Comparison of ENCODE assay signal across 18 cellular contexts in the genomic region with DNA sequence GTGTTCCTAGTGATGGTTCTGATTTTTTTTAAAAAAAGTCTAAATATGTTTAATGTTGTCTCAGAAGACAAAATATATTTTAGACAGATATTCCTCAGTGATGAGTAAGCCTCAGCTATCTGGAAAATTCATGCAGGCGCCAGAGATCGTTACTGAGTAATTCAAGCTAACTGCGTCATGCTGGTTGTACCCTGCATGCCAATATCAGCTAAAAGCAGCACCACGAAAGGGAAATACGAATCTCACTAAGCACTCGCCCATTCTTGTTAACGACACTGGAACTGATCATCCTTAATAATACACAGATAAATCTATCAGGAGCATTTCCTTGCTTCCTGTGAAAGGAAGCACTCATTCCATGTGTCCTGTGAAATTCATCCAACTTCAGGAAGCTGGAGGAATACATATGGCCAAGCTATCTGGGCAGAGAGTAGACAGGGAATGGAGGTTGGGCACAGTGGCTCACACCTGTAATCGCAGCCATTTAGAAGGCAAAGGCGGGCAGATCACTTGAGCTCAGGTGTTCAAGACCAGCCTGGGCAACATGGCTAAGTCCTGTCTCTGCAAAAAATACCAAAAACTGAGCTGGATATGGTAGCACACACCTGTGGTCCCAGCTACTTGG. TPM values are rescaled to one million over a fixed set of nuclear protein-coding genes. Genes with fewer than 3 reads are reported as not detected.
A peak's percentile ranks its signal among the peaks of the same experiment; 100 is the strongest.
DNase-seq lines count a peak whose midpoint lies in the region; FAIRE-seq and TF ChIP-seq lines count a peak whose summit lies in the region.
"Not testable (repeated sequence)": the region's sequence is repeated elsewhere in the genome, so short reads cannot be mapped to it uniquely, and the experiment has no call there.
"Had no signal": no experiment of that assay in that cellular context is flagged by ENCODE, and none has a peak within 500 bp of the region (broad histone marks: within the 10 kb centered on the region; RNA-seq: fewer than 3 reads in every experiment).

No MANE protein-coding gene starts in this region.

- H3K9me3 ChIP-seq in endothelial cell of umbilical vein (replicated peaks; ENCODE audit: control insufficient read depth, insufficient read depth, low read length), result not testable (repeated sequence)

- DNase-seq in AG08395 (ENCODE audit: low spot score) (peak; percentile 0), H54 (ENCODE audit: insufficient read length, low spot score) (peak; percentile 27), RWPE1 (ENCODE audit: low spot score) (peak; percentile 42), amniotic stem cell (lab: John Stamatoyannopoulos, UW) (peak; percentile 27), endothelial cell of umbilical vein (ENCODE audit: low read depth, low spot score) (peak; percentile 60), iris pigment epithelial cell (ENCODE audit: low read depth) (peak; percentile 83), putamen (ENCODE audit: low spot score) (peak; percentile 3), urothelium cell line (ENCODE audit: low spot score) (peak; percentile 28)

- H3K9me1 ChIP-seq in endothelial cell of umbilical vein (replicated peaks; ENCODE audit: control insufficient read depth, extremely low read depth, insufficient read depth, low read length), result not testable (repeated sequence)

- not testable (repeated sequence) for H3K4me3 ChIP-seq in endothelial cell of umbilical vein (replicated peaks in 1 of 3; ENCODE audit: insufficient read depth in 1 of 3, low read depth in 1 of 3, low read length in 3 of 3)

- CTCF ChIA-PET in RWPE1 (lab: Yijun Ruan, JAX); endothelial cell of umbilical vein (lab: Charles Lee): not testable (repeated sequence)

- H3K27me3 ChIP-seq in endothelial cell of umbilical vein (ENCODE audit: control insufficient read depth in 2 of 2, insufficient read depth in 2 of 2, low read length in 2 of 2), result not testable (repeated sequence)

- FAIRE-seq in H54 (lab: Jason Lieb, UNC) (peak; percentile 61), urothelium cell line (lab: Jason Lieb, UNC) (peak; percentile 23)
- not testable (repeated sequence) for FAIRE-seq in endothelial cell of umbilical vein (lab: Jason Lieb, UNC)

- dilution Hi-C loops in endothelial cell of umbilical vein (cut with MboI; ENCODE audit: extremely low pct_ligation_motif_present, low sequenced_read_pairs), result not testable (repeated sequence)

- H3K36me3 ChIP-seq in endothelial cell of umbilical vein (ENCODE audit: control insufficient read depth in 2 of 2, extremely low read depth in 1 of 2, insufficient read depth in 2 of 2, low read length in 2 of 2), result not testable (repeated sequence)

- H4K20me1 ChIP-seq in endothelial cell of umbilical vein (replicated peaks; ENCODE audit: control insufficient read depth, extremely low read depth, insufficient read depth, low read length), result not testable (repeated sequence)

- not testable (repeated sequence) for TF ChIP-seq CTCF in RWPE1 (conservative IDR thresholded peaks at IDR 0.05; ENCODE audit: low read depth); endothelial cell of umbilical vein (IDR thresholded peaks at IDR 0.05; ENCODE audit: extremely low read depth in 1 of 2, insufficient read depth in 1 of 2, low read depth in 1 of 2, low read length in 2 of 2)

- H3K79me2 ChIP-seq in endothelial cell of umbilical vein (ENCODE audit: control insufficient read depth, insufficient read depth, low read length), result not testable (repeated sequence)

- POLR2A ChIA-PET in RWPE1 (lab: Yijun Ruan, JAX; ENCODE audit: low non-redundant PET), result interaction anchor here (0.6 kb wide), 1 partner anchor 11 kb away, joined by 3 read pairs; no protein-coding TSS in a partner anchor
- POLR2A ChIA-PET in endothelial cell of umbilical vein (lab: Charles Lee), result not testable (repeated sequence)

- not testable (repeated sequence) for H3K4me1 ChIP-seq in endothelial cell of umbilical vein (ENCODE audit: control insufficient read depth, extremely low read depth, insufficient read depth, low read length)

- H3K9ac ChIP-seq in endothelial cell of umbilical vein (replicated peaks; ENCODE audit: extremely low read depth, insufficient read depth, low read length), result not testable (repeated sequence)

- H3K4me2 ChIP-seq in endothelial cell of umbilical vein (ENCODE audit: insufficient read depth, low read length), result peak overlapping the region; percentile 18

- H2AFZ ChIP-seq in endothelial cell of umbilical vein (ENCODE audit: low read depth, low read length), result not testable (repeated sequence)

- H3K27ac ChIP-seq in RWPE1, result peak overlapping the region; percentile 79
- H3K27ac ChIP-seq in endothelial cell of umbilical vein (ENCODE audit: insufficient read depth, low read depth, low read length), result peak overlapping the region; percentile 5

- intact Hi-C loops in endothelial cell of umbilical vein (cut with micrococcal nuclease), result not testable (repeated sequence)

- TF ChIP-seq POLR2A in H54 (IDR thresholded peaks at IDR 0.05; ENCODE audit: low read depth, low read length); endothelial cell of umbilical vein (IDR thresholded peaks at IDR 0.05; ENCODE audit: low read depth, low read length): not testable (repeated sequence)

- BruUV-seq in endothelial cell of umbilical vein (replicated peaks; lab: Mats Ljungman, UMichigan), result not testable (repeated sequence)

RNA-seq across cellular contexts. Expression of a gene that starts 17.7 kb away (rescaled TPM):
- 130 and 140 TPM in 2 replicates for total RNA-seq in endothelial cell of umbilical vein
- 86.2 and 125 TPM in 2 replicates for polyA plus RNA-seq in endothelial cell of umbilical vein
- 85.5 and 97.9 TPM in 2 replicates for polyA plus RNA-seq in endothelial cell of umbilical vein (2011; cell fraction: cytosol; rRNA removed)
- polyA plus RNA-seq in endothelial cell of umbilical vein (2011; cell fraction: nucleus; rRNA removed), result 33.0 and 43.1 TPM in 2 replicates
- polyA plus RNA-seq in endothelial cell of umbilical vein (2012), result 175 and 182 TPM in 2 replicates
- polyA minus RNA-seq in endothelial cell of umbilical vein, result 50.6 and 51.3 TPM in 2 replicates
- polyA minus RNA-seq in endothelial cell of umbilical vein (2011; cell fraction: cytosol; rRNA and poly(A)+ RNA removed), result 38.0 TPM
- polyA minus RNA-seq in endothelial cell of umbilical vein (2011; cell fraction: nucleus; rRNA and poly(A)+ RNA removed), result 19.8 and 23.9 TPM in 2 replicates

RNA-seq across cellular contexts. Expression of a gene that starts 48.1 kb away (rescaled TPM):
- not detected in 2 replicates for total RNA-seq in endothelial cell of umbilical vein
- not detected in 2 replicates for polyA plus RNA-seq in endothelial cell of umbilical vein
- polyA plus RNA-seq in endothelial cell of umbilical vein (2011; cell fraction: cytosol; rRNA removed), result not detected in 2 replicates
- not detected in 2 replicates for polyA plus RNA-seq in endothelial cell of umbilical vein (2011; cell fraction: nucleus; rRNA removed)
- 0.10 and 0.17 TPM in 2 replicates for polyA plus RNA-seq in endothelial cell of umbilical vein (2012)
- polyA minus RNA-seq in endothelial cell of umbilical vein, result 1.2 and 5.0 TPM in 2 replicates
- polyA minus RNA-seq in endothelial cell of umbilical vein (2011; cell fraction: cytosol; rRNA and poly(A)+ RNA removed), result not detected
- not detected in 2 replicates for polyA minus RNA-seq in endothelial cell of umbilical vein (2011; cell fraction: nucleus; rRNA and poly(A)+ RNA removed)
- total RNA-seq: activated CD4-positive, alpha-beta T cell treated with anti-CD3 and anti-CD28 coated beads, Interleukin-2, amount 10 ng/mL, durations not matched to agents 24 days and 14 days; activated naive CD4-positive, alpha-beta T cell treated with anti-CD3 and anti-CD28 coated beads for 36 hours; aorta; esophagus squamous epithelium; hepatocyte; PC-3; progenitor cell of endocrine pancreas; T-helper 1 cell treated with Interleukin-12 subunit alpha and Interleukin-12 subunit beta and Interleukin-4 antibody, amounts not matched to agents 30 ng/mL and 1 ng/mL, for 36 hours; transverse colon had no signal
- polyA plus RNA-seq: aorta, neural cell had no signal

Comparison
In these comparisons a context has a peak if more than half of its experiments do, and no peak if none do; other contexts are left out.
1. DNase-seq: peak in every context shown above with its lines; median percentile 83 in iris pigment epithelial cell; 60 in endothelial cell of umbilical vein; 42 in RWPE1; 28 in urothelium cell line; 27 in H54; 27 in amniotic stem cell; 3 in putamen; 0 in AG08395.